ENCODE assay signal across 14 cellular contexts in the genomic region with DNA sequence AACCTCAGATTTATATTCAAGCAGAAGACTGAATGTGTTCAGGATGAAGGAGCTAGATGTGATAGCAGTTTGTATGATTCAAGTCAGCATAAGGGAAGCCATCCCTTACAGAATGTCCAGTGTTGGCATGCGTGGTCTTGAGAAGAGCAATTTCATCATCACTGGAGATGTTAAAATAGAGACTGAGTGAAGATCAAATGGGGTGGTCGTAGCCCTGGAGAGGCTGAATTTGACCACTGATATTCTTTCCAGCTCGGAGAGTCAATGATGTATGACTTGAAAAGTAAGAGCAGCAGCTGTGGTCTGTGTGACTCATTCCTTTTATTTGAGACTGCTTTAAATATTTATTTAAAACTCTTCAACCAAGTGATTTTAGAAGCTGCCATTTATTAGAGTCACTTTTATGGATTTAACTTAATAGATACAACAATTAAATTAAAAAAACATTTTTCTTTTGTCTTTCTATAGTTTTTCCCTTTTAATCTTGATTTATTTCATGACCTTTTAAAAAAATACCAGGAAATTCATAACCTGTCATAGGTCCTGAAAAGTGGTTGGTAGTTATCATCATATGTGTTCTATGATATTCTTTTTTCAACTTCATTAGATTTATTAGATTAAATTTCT. TPM values are rescaled to one million over a fixed set of nuclear protein-coding genes. Genes with fewer than 3 reads are reported as not detected.
DNase-seq lines count a peak whose midpoint lies in the region; ATAC-seq and TF ChIP-seq lines count a peak whose summit lies in the region.
"Had no signal": no experiment of that assay in that cellular context is flagged by ENCODE, and none has a peak within 500 bp of the region (broad histone marks: within the 10 kb centered on the region; RNA-seq: fewer than 3 reads in every experiment).

No MANE protein-coding gene starts in this region.

- TF ChIP-seq POLR2A in sigmoid colon (IDR thresholded peaks at IDR 0.05): no peak

- H3K27me3 ChIP-seq in fibroblast of lung (ENCODE audit: control insufficient read depth, insufficient read depth, low read length): no peaks in the 10 kb centered on the region
- no peaks in the 10 kb centered on the region for H3K27me3 ChIP-seq in sigmoid colon

- no peaks in the 10 kb centered on the region for H3K79me2 ChIP-seq in fibroblast of lung (ENCODE audit: control insufficient read depth, insufficient read depth, low read length)

- intact Hi-C loops in sigmoid colon (cut with DNase I): no loop called here

- no peak overlapping the region for H3K4me2 ChIP-seq in fibroblast of lung (ENCODE audit: extremely low read depth, insufficient read depth, low read length)

- no peaks in the 10 kb centered on the region for H4K20me1 ChIP-seq in fibroblast of lung (ENCODE audit: control insufficient read depth, extremely low read depth, insufficient read depth, low read length)

- H3K9me3 Mint-ChIP-seq in activated T-cell treated with anti-CD3 and anti-CD28 coated beads, Interleukin-2, amount 50 U/mL, for 4 hours: no peaks in the 10 kb centered on the region
- H3K9me3 Mint-ChIP-seq: activated naive CD4-positive, alpha-beta T cell treated with anti-CD3 and anti-CD28 coated beads for 36 hours; dendritic cell treated with granulocyte-macrophage colony-stimulating factor and Interleukin-4, amounts not matched to agents 40 ng/mL and 50 ng/mL, for 4 days; nephron had no signal

- H3K4me3 Mint-ChIP-seq in activated T-cell treated with anti-CD3 and anti-CD28 coated beads, Interleukin-2, amount 50 U/mL, for 4 hours: no peak overlapping the region
- H3K4me3 Mint-ChIP-seq: activated naive CD4-positive, alpha-beta T cell treated with anti-CD3 and anti-CD28 coated beads for 36 hours; dendritic cell treated with granulocyte-macrophage colony-stimulating factor and Interleukin-4, amounts not matched to agents 40 ng/mL and 50 ng/mL, for 4 days; nephron had no signal

- TF ChIP-seq EP300 in sigmoid colon (IDR thresholded peaks at IDR 0.05): no peak

- no peak overlapping the region for H2AFZ ChIP-seq in fibroblast of lung (ENCODE audit: low read length)

- H3K9me3 ChIP-seq in fibroblast of lung (ENCODE audit: control insufficient read depth, insufficient read depth, low read depth, low read length) (no peaks in the 10 kb centered on the region), sigmoid colon (no peaks in the 10 kb centered on the region)
- H3K9me3 ChIP-seq: left ventricle myocardium inferior had no signal

- peak; percentile 77 for DNase-seq in EL
- DNase-seq in RPMI7951 (ENCODE audit: low read depth): peak; percentile 19
- peak; percentile 83 to 91 for DNase-seq in fibroblast of lung (ENCODE audit: low read depth in 2 of 2)
- DNase-seq in sigmoid colon: no peak
- DNase-seq in activated T-cell treated with anti-CD3 and anti-CD28 coated beads, Interleukin-2, amount 50 U/mL, for 4 hours: no peak
- DNase-seq in 8988T: no peak
- DNase-seq in pons (ENCODE audit: low spot score): no peak
- DNase-seq: activated CD8-positive, alpha-beta memory T cell treated with anti-CD3 and anti-CD28 coated beads for 24 hours; activated naive CD4-positive, alpha-beta T cell treated with anti-CD3 and anti-CD28 coated beads for 36 hours; left ventricle myocardium inferior had no signal

- H3K36me3 ChIP-seq in fibroblast of lung (ENCODE audit: control insufficient read depth, insufficient read depth, low read length) (no peaks in the 10 kb centered on the region), sigmoid colon (no peaks in the 10 kb centered on the region)
- H3K36me3 ChIP-seq: left ventricle myocardium inferior had no signal

- no peak overlapping the region for H3K4me3 ChIP-seq in fibroblast of lung (replicated peaks in 1 of 4; ENCODE audit: control extremely low read depth in 1 of 4, insufficient read depth in 1 of 4, low read depth in 3 of 4, low read length in 4 of 4)
- no peak overlapping the region for H3K4me3 ChIP-seq in sigmoid colon
- H3K4me3 ChIP-seq: left ventricle myocardium inferior had no signal

- H3K36me3 Mint-ChIP-seq in activated T-cell treated with anti-CD3 and anti-CD28 coated beads, Interleukin-2, amount 50 U/mL, for 4 hours (ENCODE audit: insufficient read depth): no peaks in the 10 kb centered on the region

- no peaks in the 10 kb centered on the region for H3K4me1 Mint-ChIP-seq in activated T-cell treated with anti-CD3 and anti-CD28 coated beads, Interleukin-2, amount 50 U/mL, for 4 hours (ENCODE audit: low read depth)
- H3K4me1 Mint-ChIP-seq: nephron had no signal

- H3K9ac ChIP-seq in fibroblast of lung (ENCODE audit: insufficient read depth, low read length): no peak overlapping the region

- H3K4me1 ChIP-seq in fibroblast of lung (ENCODE audit: control insufficient read depth, extremely low read depth, insufficient read depth, low read length) (no peaks in the 10 kb centered on the region), sigmoid colon (peaks cover 0 to 64% (median 16%) of the 10 kb centered on the region in 4 donors)
- H3K4me1 ChIP-seq: left ventricle myocardium inferior had no signal

- WGBS in sigmoid colon, 2 donors: 72 to 76% methylated on average over 3 of the region's 3 CpGs

- H3K27ac ChIP-seq in fibroblast of lung (ENCODE audit: insufficient read depth, low read length) (no peak overlapping the region), sigmoid colon (peak overlapping the region in 3 of 4 donors; percentile 17 to 41 (median 27))
- H3K27ac ChIP-seq: HL-60, left ventricle myocardium inferior had no signal

- H3K27me3 Mint-ChIP-seq in activated T-cell treated with anti-CD3 and anti-CD28 coated beads, Interleukin-2, amount 50 U/mL, for 4 hours (ENCODE audit: low read depth): peaks cover 4% of the 10 kb centered on the region
- H3K27me3 Mint-ChIP-seq: dendritic cell treated with granulocyte-macrophage colony-stimulating factor and Interleukin-4, amounts not matched to agents 40 ng/mL and 50 ng/mL, for 4 days had no signal

- ATAC-seq in activated T-cell treated with anti-CD3 and anti-CD28 coated beads, Interleukin-2, amount 50 U/mL, for 4 hours: no peak
- ATAC-seq in GM21528 (IDR thresholded peaks at IDR 0.05; ENCODE audit: low FRiP score, unreplicated experiment): no peak

- TF ChIP-seq CTCF in fibroblast of lung (conservative IDR thresholded peaks at IDR 0.05 in 1 of 2, IDR thresholded peaks at IDR 0.05 in 1 of 2; ENCODE audit: low read depth in 1 of 2, low read length in 2 of 2) (no peak), sigmoid colon (IDR thresholded peaks at IDR 0.05) (no peak)

RNA-seq across cellular contexts. Expression of a gene that starts 15.5 kb away (rescaled TPM):
- total RNA-seq in RPMI7951 (2014; rRNA removed; shearing (Covaris generic)): 19.8 and 25.8 TPM in 2 replicates
- 1.5 and 13.7 TPM in 2 replicates for total RNA-seq in fibroblast of lung
- polyA plus RNA-seq in fibroblast of lung: 8.0 and 15.2 TPM in 2 replicates
- polyA plus RNA-seq in fibroblast of lung (2012): 7.6 and 11.8 TPM in 2 replicates
- polyA minus RNA-seq in fibroblast of lung (ENCODE audit: low replicate concordance): 2.2 and 2.6 TPM in 2 replicates
- 10 to 100 TPM; 10.3 to 16.9 (median 12.2) TPM for total RNA-seq in sigmoid colon
- polyA plus RNA-seq in sigmoid colon: 1 to 10 TPM; 1.5 to 6.6 (median 2.1) TPM
- total RNA-seq in activated T-cell treated with anti-CD3 and anti-CD28 coated beads, Interleukin-2, amount 50 U/mL, for 4 hours: not detected
- total RNA-seq: activated naive CD4-positive, alpha-beta T cell treated with anti-CD3 and anti-CD28 coated beads for 36 hours; left ventricle myocardium inferior had no signal

Comparison
In these comparisons a context has a peak if more than half of its experiments do, and no peak if none do; other contexts are left out.
1. DNase-seq: peak in EL (single experiment), RPMI7951 (single experiment) and fibroblast of lung (2 of 2); none in sigmoid colon (single experiment), activated T-cell treated with anti-CD3 and anti-CD28 coated beads, Interleukin-2, amount 50 U/mL, for 4 hours (single experiment), 8988T (single experiment) and pons (single experiment).